Comparison of ENCODE assay signal across 8 cellular contexts in genomic region chr3:171833775-171834460, GRCh38. TPM values are rescaled to one million over a fixed set of nuclear protein-coding genes. Genes with fewer than 3 reads are reported as not detected.
DNase-seq lines count a peak whose midpoint lies in the region; ATAC-seq and TF ChIP-seq lines count a peak whose summit lies in the region.

No MANE protein-coding gene starts in this region.

- H3K9ac ChIP-seq in OCI-LY3 (ENCODE audit: low read length) (no peak overlapping the region), smooth muscle cell (ENCODE audit: low read depth) (peak overlapping the region; percentile 74)

- H3K27ac ChIP-seq in OCI-LY3 (ENCODE audit: low read length), result no peak overlapping the region
- H3K27ac ChIP-seq in smooth muscle cell (ENCODE audit: low read depth), result peak overlapping the region; percentile 90

- no peak overlapping the region for H2AFZ ChIP-seq in OCI-LY3 (ENCODE audit: low read depth, low read length)
- H2AFZ ChIP-seq in smooth muscle cell (ENCODE audit: low read depth), result peak overlapping the region; percentile 80

- WGBS in smooth muscle cell (ENCODE audit: low lambda C conversion rate), result 37% methylated on average over 3 of the region's 3 CpGs

- H3K9me3 ChIP-seq in OCI-LY3 (ENCODE audit: insufficient read depth, low read length) (no peaks in the 10 kb centered on the region), smooth muscle cell (replicated peaks; ENCODE audit: low read depth) (no peaks in the 10 kb centered on the region)

- H4K20me1 ChIP-seq in OCI-LY3 (ENCODE audit: insufficient read depth, low read length) (no peaks in the 10 kb centered on the region), smooth muscle cell (ENCODE audit: low read depth) (no peaks in the 10 kb centered on the region)

- DNase-seq in GF-D8 (lab: John Stamatoyannopoulos, UW), result peak; percentile 51
- DNase-seq in fibroblast of mammary gland (ENCODE audit: low read depth), result peak; percentile 83
- DNase-seq in smooth muscle cell (lab: John Stamatoyannopoulos, UW; ENCODE audit: unreplicated experiment), result no peak
- no peak for DNase-seq in activated T-cell treated with anti-CD3 and anti-CD28 coated beads, Interleukin-2, amount 50 U/mL, for 1 hour
- no peak for DNase-seq in stimulated activated CD4-positive, alpha-beta T cell treated with anti-CD3 and anti-CD28 coated beads, Interleukin-4, amount 100 ng/mL, for 4 hours

- ATAC-seq in HG02759 (IDR thresholded peaks at IDR 0.05; ENCODE audit: unreplicated experiment) (peak; percentile 58), GM21367 (IDR thresholded peaks at IDR 0.05; ENCODE audit: unreplicated experiment) (no peak)

- no peaks in the 10 kb centered on the region for H3K79me2 ChIP-seq in OCI-LY3 (ENCODE audit: low read length)
- H3K79me2 ChIP-seq in smooth muscle cell (ENCODE audit: low read depth), result no peaks in the 10 kb centered on the region

- H3K4me1 ChIP-seq in OCI-LY3 (ENCODE audit: low read length) (peaks cover 10% of the 10 kb centered on the region), smooth muscle cell (ENCODE audit: low read depth) (peaks cover 22% of the 10 kb centered on the region)

- TF ChIP-seq CTCF in OCI-LY3 (IDR thresholded peaks at IDR 0.05; ENCODE audit: low read depth, low read length) (peak; percentile 64), fibroblast of mammary gland (conservative IDR thresholded peaks at IDR 0.05; ENCODE audit: control insufficient read depth, insufficient read depth, low read depth, low read length) (peak; percentile 55), smooth muscle cell (IDR thresholded peaks at IDR 0.05; ENCODE audit: borderline replicate concordance, insufficient read depth, poor library complexity, severe bottlenecking) (peak; percentile 33)

- no peak overlapping the region for H3K4me3 ChIP-seq in OCI-LY3 (ENCODE audit: low read length)
- H3K4me3 ChIP-seq in fibroblast of mammary gland (ENCODE audit: control insufficient read depth, low read depth, low read length), result no peak overlapping the region
- no peak overlapping the region for H3K4me3 ChIP-seq in smooth muscle cell

- H3K27me3 ChIP-seq in OCI-LY3 (ENCODE audit: low read depth, low read length), result peaks cover 21% of the 10 kb centered on the region; the same call in 1 of the 2 replicates
- H3K27me3 ChIP-seq in smooth muscle cell (ENCODE audit: low read depth), result no peaks in the 10 kb centered on the region

- H3K4me2 ChIP-seq in OCI-LY3 (ENCODE audit: low read length) (no peak overlapping the region), smooth muscle cell (peak overlapping the region; percentile 63)

- H3K36me3 ChIP-seq in OCI-LY3 (replicated peaks; ENCODE audit: low read depth, low read length) (no peaks in the 10 kb centered on the region), smooth muscle cell (ENCODE audit: low read depth) (no peaks in the 10 kb centered on the region)

- peaks cover 19% of the 10 kb centered on the region for H3F3A ChIP-seq in smooth muscle cell (ENCODE audit: low read depth)

RNA-seq across cellular contexts. Expression of gene TMEM212, which starts 9.2 kb away (rescaled TPM):
- total RNA-seq in smooth muscle cell, result not detected in 2 replicates
- polyA plus RNA-seq in smooth muscle cell, result not detected in 2 replicates

RNA-seq across cellular contexts. Expression of gene PLD1, which starts 23.6 kb away (rescaled TPM):
- 33.8 and 36.1 TPM in 2 replicates for total RNA-seq in smooth muscle cell
- polyA plus RNA-seq in smooth muscle cell, result 15.2 and 15.6 TPM in 2 replicates

Comparison
In these comparisons a context has a peak if more than half of its experiments do, and no peak if none do; other contexts are left out.
1. DNase-seq: peak in GF-D8 (single experiment) and fibroblast of mammary gland (single experiment); none in smooth muscle cell (single experiment), activated T-cell treated with anti-CD3 and anti-CD28 coated beads, Interleukin-2, amount 50 U/mL, for 1 hour (single experiment) and stimulated activated CD4-positive, alpha-beta T cell treated with anti-CD3 and anti-CD28 coated beads, Interleukin-4, amount 100 ng/mL, for 4 hours (0 of 2).
2. Peak in every context shown above with its lines, with median percentiles within 50 percentile points of each other: CTCF ChIP-seq.